ENCODE assay signal across 8 cellular contexts in the genomic region with DNA sequence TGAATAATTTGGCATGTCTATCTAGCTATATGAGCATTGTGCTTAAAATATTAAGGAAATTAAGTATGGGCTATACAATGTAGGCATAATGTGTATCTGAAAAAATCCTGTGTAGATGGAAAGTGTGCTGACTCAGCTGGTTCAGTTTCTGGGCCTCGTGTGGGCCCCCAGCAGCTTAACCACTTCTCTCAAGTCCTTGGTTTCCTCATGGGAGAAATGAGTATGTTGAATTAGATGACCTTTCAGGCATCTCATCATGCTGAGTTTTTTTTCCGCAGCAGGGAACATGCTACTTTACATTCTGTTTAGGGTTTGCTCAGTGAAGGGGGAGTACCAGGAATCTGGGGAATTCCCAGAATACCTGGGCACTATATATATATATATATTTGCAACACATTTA. TPM values are rescaled to one million over a fixed set of nuclear protein-coding genes. Genes with fewer than 3 reads are reported as not detected.
DNase-seq lines count a peak whose midpoint lies in the region; ATAC-seq lines count a peak whose summit lies in the region.

No MANE protein-coding gene starts in this region.

- no peaks in the 10 kb centered on the region for H3K9me3 Mint-ChIP-seq in activated CD4-positive, alpha-beta T cell treated with anti-CD3 and anti-CD28 coated beads for 36 hours (ENCODE audit: low read depth)
- no peaks in the 10 kb centered on the region for H3K9me3 Mint-ChIP-seq in activated CD4-positive, alpha-beta memory T cell treated with anti-CD3 and anti-CD28 coated beads, Interleukin-2, amount 10 ng/mL, durations not matched to agents 7 days and 5 days

- DNase-seq in activated CD4-positive, alpha-beta T cell treated with anti-CD3 and anti-CD28 coated beads for 36 hours: peak; percentile 84
- DNase-seq in activated CD4-positive, alpha-beta T cell treated with anti-CD3 and anti-CD28 coated beads for 1 hour: no peak
- DNase-seq in activated CD4-positive, alpha-beta memory T cell treated with anti-CD3 and anti-CD28 coated beads, Interleukin-2, amount 10 ng/mL, durations not matched to agents 7 days and 5 days: peak; percentile 71
- peak in 2 of 3 experiments; percentile 46 to 48 for DNase-seq in stimulated activated CD4-positive, alpha-beta T cell treated with anti-CD3 and anti-CD28 coated beads, TNF-alpha, amount 100 ng/mL, for 4 hours (ENCODE audit: low read depth in 3 of 3)
- DNase-seq in NCI-H2196 (lab: John Stamatoyannopoulos, UW; ENCODE audit: unreplicated experiment) (no peak), H7 (no peak), DMS79 (lab: John Stamatoyannopoulos, UW) (no peak)

- no peaks in the 10 kb centered on the region for H3K36me3 ChIP-seq in H7 (replicated peaks; ENCODE audit: control insufficient read depth, insufficient read depth, low read length)

- POLR2A ChIA-PET in activated CD4-positive, alpha-beta T cell treated with anti-CD3 and anti-CD28 coated beads for 36 hours (lab: Charles Lee): interaction anchor here (0.9 to 2.0 kb wide), 8 partner anchors 9 to 89 kb away, joined by 4 to 22 read pairs (median 5); no protein-coding TSS in a partner anchor
- POLR2A ChIA-PET in activated CD4-positive, alpha-beta memory T cell treated with anti-CD3 and anti-CD28 coated beads, Interleukin-2, amount 10 ng/mL, durations not matched to agents 7 days and 5 days (lab: Charles Lee): interaction anchor here (0.7 to 16.0 kb wide), 12 partner anchors 9 to 170 kb away, joined by 3 to 403 read pairs (median 8); a partner anchor contains a TSS

- peak overlapping the region; percentile 97 for H3K27ac Mint-ChIP-seq in activated CD4-positive, alpha-beta T cell treated with anti-CD3 and anti-CD28 coated beads for 36 hours
- peak overlapping the region; percentile 94 for H3K27ac Mint-ChIP-seq in activated CD4-positive, alpha-beta memory T cell treated with anti-CD3 and anti-CD28 coated beads, Interleukin-2, amount 10 ng/mL, durations not matched to agents 7 days and 5 days

- CTCF ChIA-PET in activated CD4-positive, alpha-beta T cell treated with anti-CD3 and anti-CD28 coated beads for 36 hours (lab: Charles Lee): interaction anchor here (0.8 to 3.0 kb wide), 10 partner anchors 11 to 98 kb away, joined by 3 to 18 read pairs (median 5); no protein-coding TSS in a partner anchor
- CTCF ChIA-PET in activated CD4-positive, alpha-beta memory T cell treated with anti-CD3 and anti-CD28 coated beads, Interleukin-2, amount 10 ng/mL, durations not matched to agents 7 days and 5 days (lab: Charles Lee): interaction anchor here (0.8 to 9.0 kb wide), 8 partner anchors 8 to 492 kb away, joined by 3 to 97 read pairs (median 4); no protein-coding TSS in a partner anchor

- no peaks in the 10 kb centered on the region for H3K27me3 ChIP-seq in H7 (ENCODE audit: control insufficient read depth, insufficient read depth, low read length)

- H3K36me3 Mint-ChIP-seq in activated CD4-positive, alpha-beta T cell treated with anti-CD3 and anti-CD28 coated beads for 36 hours (ENCODE audit: low read depth): peaks cover 77% of the 10 kb centered on the region
- peaks cover 80% of the 10 kb centered on the region for H3K36me3 Mint-ChIP-seq in activated CD4-positive, alpha-beta memory T cell treated with anti-CD3 and anti-CD28 coated beads, Interleukin-2, amount 10 ng/mL, durations not matched to agents 7 days and 5 days (ENCODE audit: low read depth)

- H3K4me1 Mint-ChIP-seq in activated CD4-positive, alpha-beta T cell treated with anti-CD3 and anti-CD28 coated beads for 36 hours: peaks cover 90% of the 10 kb centered on the region
- H3K4me1 Mint-ChIP-seq in activated CD4-positive, alpha-beta memory T cell treated with anti-CD3 and anti-CD28 coated beads, Interleukin-2, amount 10 ng/mL, durations not matched to agents 7 days and 5 days: peaks cover 92% of the 10 kb centered on the region

- H3K4me3 Mint-ChIP-seq in activated CD4-positive, alpha-beta T cell treated with anti-CD3 and anti-CD28 coated beads for 36 hours: peak overlapping the region; percentile 44
- peak overlapping the region; percentile 49 for H3K4me3 Mint-ChIP-seq in activated CD4-positive, alpha-beta memory T cell treated with anti-CD3 and anti-CD28 coated beads, Interleukin-2, amount 10 ng/mL, durations not matched to agents 7 days and 5 days

- no peaks in the 10 kb centered on the region for H3K27me3 Mint-ChIP-seq in activated CD4-positive, alpha-beta T cell treated with anti-CD3 and anti-CD28 coated beads for 36 hours
- no peaks in the 10 kb centered on the region for H3K27me3 Mint-ChIP-seq in activated CD4-positive, alpha-beta memory T cell treated with anti-CD3 and anti-CD28 coated beads, Interleukin-2, amount 10 ng/mL, durations not matched to agents 7 days and 5 days

- intact Hi-C loops in activated CD4-positive, alpha-beta T cell treated with anti-CD3 and anti-CD28 coated beads for 36 hours (cut with DNase I, micrococcal nuclease): loop anchor here (1.0 to 5.0 kb wide), 3 partner anchors 27 to 495 kb away; no protein-coding TSS in a partner anchor

- ATAC-seq in activated CD4-positive, alpha-beta T cell treated with anti-CD3 and anti-CD28 coated beads for 36 hours: peak; percentile 47
- peak; percentile 43 for ATAC-seq in HG03060 (IDR thresholded peaks at IDR 0.05; ENCODE audit: low read depth, unreplicated experiment)

- no peak overlapping the region for H3K4me3 ChIP-seq in H7 (ENCODE audit: insufficient read depth, low read depth, low read length)

RNA-seq across cellular contexts. Expression of a gene that starts 30.5 kb away (rescaled TPM):
- 10 to 100 TPM; 74.7 to 83.6 TPM for total RNA-seq in activated CD4-positive, alpha-beta T cell treated with anti-CD3 and anti-CD28 coated beads for 36 hours
- total RNA-seq in activated CD4-positive, alpha-beta memory T cell treated with anti-CD3 and anti-CD28 coated beads, Interleukin-2, amount 10 ng/mL, durations not matched to agents 7 days and 5 days: 100 to 1,000 TPM; 125 to 126 TPM
- total RNA-seq in H7 (2014; rRNA removed; shearing (Covaris generic)): 1.4 and 2.1 TPM in 2 replicates

Comparison
In these comparisons a context has a peak if more than half of its experiments do, and no peak if none do; other contexts are left out.
1. DNase-seq: peak in activated CD4-positive, alpha-beta T cell treated with anti-CD3 and anti-CD28 coated beads for 36 hours (single experiment), activated CD4-positive, alpha-beta memory T cell treated with anti-CD3 and anti-CD28 coated beads, Interleukin-2, amount 10 ng/mL, durations not matched to agents 7 days and 5 days (single experiment) and stimulated activated CD4-positive, alpha-beta T cell treated with anti-CD3 and anti-CD28 coated beads, TNF-alpha, amount 100 ng/mL, for 4 hours (2 of 3); none in activated CD4-positive, alpha-beta T cell treated with anti-CD3 and anti-CD28 coated beads for 1 hour (single experiment), NCI-H2196 (single experiment), H7 (single experiment) and DMS79 (single experiment).
2. RNA of a gene that starts 30.5 kb away (total RNA-seq): 125 to 126 TPM in activated CD4-positive, alpha-beta memory T cell treated with anti-CD3 and anti-CD28 coated beads, Interleukin-2, amount 10 ng/mL, durations not matched to agents 7 days and 5 days and 74.7 to 83.6 TPM in activated CD4-positive, alpha-beta T cell treated with anti-CD3 and anti-CD28 coated beads for 36 hours; 1.4 to 2.1 TPM in H7; every median in the first group is over 10 times any median in the second.